Comparison of ENCODE assay signal across 8 cellular contexts in genomic region chr15:80991446-80991845, GRCh38. TPM values are rescaled to one million over a fixed set of nuclear protein-coding genes. Genes with fewer than 3 reads are reported as not detected.
DNase-seq lines count a peak whose midpoint lies in the region; ATAC-seq and TF ChIP-seq lines count a peak whose summit lies in the region.

No MANE protein-coding gene starts in this region.

- no peak for ATAC-seq in HG02642 (IDR thresholded peaks at IDR 0.05; ENCODE audit: poor library complexity, unreplicated experiment)

- H3K4me1 ChIP-seq in parathyroid adenoma (no peaks in the 10 kb centered on the region), mesendoderm (ENCODE audit: control insufficient read depth, low read depth, low read length) (peaks cover 13% of the 10 kb centered on the region), A673 (ENCODE audit: insufficient read depth, low read length, poor library complexity, severe bottlenecking) (peaks cover 12% of the 10 kb centered on the region)

- no peak overlapping the region for H3K18ac ChIP-seq in mesendoderm (ENCODE audit: low read length)

- POLR2A ChIA-PET in A673 (lab: Charles Lee; ENCODE audit: low non-redundant PET), result no interaction called here

- no peak overlapping the region for H2BK15ac ChIP-seq in mesendoderm (replicated peaks; ENCODE audit: low read depth)

- peaks cover 11% of the 10 kb centered on the region for H3K79me2 ChIP-seq in parathyroid adenoma
- H3K79me2 ChIP-seq in mesendoderm (ENCODE audit: control insufficient read depth, insufficient read depth, low read length), result peaks cover 27% of the 10 kb centered on the region

- no peak overlapping the region for H2AK5ac ChIP-seq in mesendoderm (ENCODE audit: low read length)

- H3K27me3 ChIP-seq in parathyroid adenoma (ENCODE audit: control insufficient read depth, insufficient read depth, low read length), result no peaks in the 10 kb centered on the region
- no peaks in the 10 kb centered on the region for H3K27me3 ChIP-seq in WERI-Rb-1 (ENCODE audit: insufficient read depth, low read depth, severe bottlenecking)
- H3K27me3 ChIP-seq in mesendoderm (ENCODE audit: insufficient read depth, low read length, poor library complexity), result no peaks in the 10 kb centered on the region
- H3K27me3 ChIP-seq in A673 (replicated peaks; ENCODE audit: insufficient read depth, low read depth, low read length, poor library complexity), result no peaks in the 10 kb centered on the region

- H2BK120ac ChIP-seq in mesendoderm (ENCODE audit: low read depth, low read length), result no peak overlapping the region

- H3K36me3 ChIP-seq in parathyroid adenoma (ENCODE audit: control insufficient read depth, insufficient read depth, low read length) (no peaks in the 10 kb centered on the region), WERI-Rb-1 (peaks cover 2% of the 10 kb centered on the region), mesendoderm (ENCODE audit: control insufficient read depth, insufficient read depth, low read length) (no peaks in the 10 kb centered on the region), A673 (ENCODE audit: insufficient read depth, low read length, poor library complexity, severe bottlenecking) (no peaks in the 10 kb centered on the region)

- intact Hi-C loops in A673 (cut with micrococcal nuclease; ENCODE audit: unreplicated experiment), result loop anchor here (5.0 kb wide), 1 partner anchor 276 kb away; no protein-coding TSS in a partner anchor

- H3K23ac ChIP-seq in mesendoderm (ENCODE audit: low read length), result no peak overlapping the region

- TF ChIP-seq POLR2A in erythroblast (IDR thresholded peaks at IDR 0.05; ENCODE audit: low read length), result no peak

- H3K4me3 ChIP-seq in parathyroid adenoma (ENCODE audit: low read depth, low read length) (no peak overlapping the region), WERI-Rb-1 (ENCODE audit: low read depth, low read length) (no peak overlapping the region), mesendoderm (ENCODE audit: low read length) (no peak overlapping the region), A673 (ENCODE audit: low read depth, low read length, poor library complexity, severe bottlenecking) (no peak overlapping the region)

- H3K27ac ChIP-seq in parathyroid adenoma (peak overlapping the region; percentile 11), WERI-Rb-1 (no peak overlapping the region), mesendoderm (ENCODE audit: low read depth, low read length) (no peak overlapping the region), A673 (ENCODE audit: low read depth, low read length, poor library complexity, severe bottlenecking) (no peak overlapping the region)

- no peak overlapping the region for H3K56ac ChIP-seq in mesendoderm (ENCODE audit: low read length)

- DNase-seq in DMS 273 treated with DMSO at 0.1 percent for 48 hours (lab: John Stamatoyannopoulos, UW) (peak; percentile 16), NCI-H446 treated with DMSO at 0.1 percent for 48 hours (lab: John Stamatoyannopoulos, UW) (peak; percentile 15), erythroblast (lab: John Stamatoyannopoulos, UW) (peak; percentile 27 to 41), WERI-Rb-1 (no peak), mesendoderm (no peak), A673 (ENCODE audit: low spot score) (no peak)

- H4K8ac ChIP-seq in mesendoderm (ENCODE audit: low read depth, low read length), result no peak overlapping the region

- H3K79me1 ChIP-seq in mesendoderm (ENCODE audit: low read length), result peaks cover 12% of the 10 kb centered on the region

- WGBS in mesendoderm (ENCODE audit: extremely low coverage, insufficient coverage, low lambda C conversion rate), result no CpG with 5 or more reads among the region's 4 CpGs

- H2AFZ ChIP-seq in parathyroid adenoma, result no peak overlapping the region

- TF ChIP-seq CTCF in parathyroid adenoma (IDR thresholded peaks at IDR 0.05) (no peak), WERI-Rb-1 (IDR thresholded peaks at IDR 0.05; ENCODE audit: low read depth, low read length) (no peak), A673 (conservative IDR thresholded peaks at IDR 0.05; ENCODE audit: low read depth, low read length) (no peak)

- BruUV-seq in A673 (replicated peaks; lab: Mats Ljungman, UMichigan), result no TSS peak

- H3K9me3 ChIP-seq in parathyroid adenoma (ENCODE audit: control insufficient read depth, low read length) (no peaks in the 10 kb centered on the region), WERI-Rb-1 (ENCODE audit: severe bottlenecking) (no peaks in the 10 kb centered on the region), A673 (ENCODE audit: low read depth, low read length, poor library complexity, severe bottlenecking) (no peaks in the 10 kb centered on the region)

- H3K4me2 ChIP-seq in parathyroid adenoma (ENCODE audit: low read length), result no peak overlapping the region
- no peak overlapping the region for H3K4me2 ChIP-seq in mesendoderm (ENCODE audit: low read length)

- H4K5ac ChIP-seq in mesendoderm (ENCODE audit: low read length), result no peak overlapping the region

- CTCF ChIA-PET in A673 (lab: Charles Lee), result no interaction called here

- no peak overlapping the region for H3K9ac ChIP-seq in parathyroid adenoma
- no peak overlapping the region for H3K9ac ChIP-seq in mesendoderm (ENCODE audit: low read length)

- no peak overlapping the region for H3K4ac ChIP-seq in mesendoderm (ENCODE audit: low read depth, low read length)

- no peak overlapping the region for H2BK5ac ChIP-seq in mesendoderm (ENCODE audit: low read length)

RNA-seq across cellular contexts. Expression of gene MESD, which starts 1.8 kb away (rescaled TPM):
- polyA plus RNA-seq in mesendoderm (2013, experiment 1 of 2), result 32.1 TPM
- polyA plus RNA-seq in mesendoderm (2013, experiment 2 of 2), result 31.9 TPM
- 25.7 and 28.1 TPM in 2 replicates for total RNA-seq in A673 (2021)

RNA-seq across cellular contexts. Expression of gene TLNRD1, which starts 9.3 kb away (rescaled TPM):
- 19.4 TPM for polyA plus RNA-seq in mesendoderm (2013, experiment 1 of 2)
- 19.5 TPM for polyA plus RNA-seq in mesendoderm (2013, experiment 2 of 2)
- total RNA-seq in A673 (2021), result 21.0 and 21.8 TPM in 2 replicates

Comparison
In these comparisons a context has a peak if more than half of its experiments do, and no peak if none do; other contexts are left out.
1. DNase-seq: peak in DMS 273 treated with DMSO at 0.1 percent for 48 hours (single experiment), NCI-H446 treated with DMSO at 0.1 percent for 48 hours (single experiment) and erythroblast (2 of 2); none in WERI-Rb-1 (single experiment), mesendoderm (single experiment) and A673 (single experiment).